ENCODE assay signal across 1 cellular context in the genomic region with DNA sequence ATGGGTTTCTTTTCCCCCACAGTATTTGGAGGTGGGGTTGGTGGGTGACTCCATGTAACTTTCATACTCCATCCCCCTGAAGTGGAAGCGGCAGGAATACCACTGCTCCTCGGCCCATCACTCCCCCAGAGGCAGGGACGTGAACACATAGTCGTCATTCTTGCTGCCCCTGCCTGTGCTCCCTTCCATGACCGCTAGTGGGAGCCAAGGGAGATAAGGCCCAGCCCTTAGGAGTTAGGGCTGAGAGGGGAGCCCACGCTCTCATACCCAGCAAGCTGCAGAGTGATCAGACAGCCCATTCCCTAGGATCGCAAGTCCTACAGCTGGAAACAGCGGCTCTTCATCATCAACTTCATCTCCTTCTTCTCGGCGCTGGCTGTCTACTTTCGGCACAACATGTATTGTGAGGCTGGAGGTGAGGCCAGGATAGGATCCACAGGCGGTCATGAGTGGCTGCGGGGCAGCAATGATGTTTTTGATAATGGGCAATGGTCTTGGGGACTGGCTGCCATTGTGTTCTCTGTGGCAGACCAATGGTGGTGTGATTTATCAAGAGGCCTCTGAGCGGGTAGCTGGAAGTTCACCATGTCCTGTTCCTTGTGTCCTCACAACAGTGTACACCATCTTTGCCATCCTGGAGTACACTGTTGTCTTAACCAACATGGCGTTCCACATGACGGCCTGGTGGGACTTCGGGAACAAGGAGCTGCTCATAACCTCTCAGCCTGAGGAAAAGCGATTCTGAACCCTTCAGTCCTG.
TF ChIP-seq lines count a peak whose summit lies in the region.

No MANE protein-coding gene starts in this region.

TF ChIP-seq in SK-N-SH, 30 proteins besides CTCF, POLR2A, EP300 and RAD21:
- TF ChIP-seq NRF1 (IDR thresholded peaks at IDR 0.05; ENCODE audit: low read depth, low read length) = no peak
- no peak for TF ChIP-seq POLR2AphosphoS5 (IDR thresholded peaks at IDR 0.05; ENCODE audit: low read depth, low read length)
- no peak for TF ChIP-seq SIN3A (IDR thresholded peaks at IDR 0.05; ENCODE audit: borderline replicate concordance, low read depth, low read length)
- TF ChIP-seq FOXJ3 (CRISPR knock-in tag; IDR thresholded peaks at IDR 0.05) = no peak
- TF ChIP-seq NFIC (IDR thresholded peaks at IDR 0.05; ENCODE audit: borderline replicate concordance) = no peak
- no peak for TF ChIP-seq PBX3 (IDR thresholded peaks at IDR 0.05)
- no peak for TF ChIP-seq TCF12 (IDR thresholded peaks at IDR 0.05)
- no peak for TF ChIP-seq CHD2 (IDR thresholded peaks at IDR 0.05; ENCODE audit: low read length, partially characterized antibody)
- TF ChIP-seq TAF1 (IDR thresholded peaks at IDR 0.05; ENCODE audit: borderline replicate concordance, low read depth, low read length) = no peak
- TF ChIP-seq TEAD4 (IDR thresholded peaks at IDR 0.05; ENCODE audit: borderline replicate concordance, insufficient read depth) = no peak
- TF ChIP-seq RCOR1 (IDR thresholded peaks at IDR 0.05; ENCODE audit: low read length) = no peak
- TF ChIP-seq MXI1 (IDR thresholded peaks at IDR 0.05; ENCODE audit: low read depth, low read length) = no peak
- TF ChIP-seq MEF2A (IDR thresholded peaks at IDR 0.05; ENCODE audit: borderline replicate concordance, low read depth) = no peak
- TF ChIP-seq, protein P1, sequence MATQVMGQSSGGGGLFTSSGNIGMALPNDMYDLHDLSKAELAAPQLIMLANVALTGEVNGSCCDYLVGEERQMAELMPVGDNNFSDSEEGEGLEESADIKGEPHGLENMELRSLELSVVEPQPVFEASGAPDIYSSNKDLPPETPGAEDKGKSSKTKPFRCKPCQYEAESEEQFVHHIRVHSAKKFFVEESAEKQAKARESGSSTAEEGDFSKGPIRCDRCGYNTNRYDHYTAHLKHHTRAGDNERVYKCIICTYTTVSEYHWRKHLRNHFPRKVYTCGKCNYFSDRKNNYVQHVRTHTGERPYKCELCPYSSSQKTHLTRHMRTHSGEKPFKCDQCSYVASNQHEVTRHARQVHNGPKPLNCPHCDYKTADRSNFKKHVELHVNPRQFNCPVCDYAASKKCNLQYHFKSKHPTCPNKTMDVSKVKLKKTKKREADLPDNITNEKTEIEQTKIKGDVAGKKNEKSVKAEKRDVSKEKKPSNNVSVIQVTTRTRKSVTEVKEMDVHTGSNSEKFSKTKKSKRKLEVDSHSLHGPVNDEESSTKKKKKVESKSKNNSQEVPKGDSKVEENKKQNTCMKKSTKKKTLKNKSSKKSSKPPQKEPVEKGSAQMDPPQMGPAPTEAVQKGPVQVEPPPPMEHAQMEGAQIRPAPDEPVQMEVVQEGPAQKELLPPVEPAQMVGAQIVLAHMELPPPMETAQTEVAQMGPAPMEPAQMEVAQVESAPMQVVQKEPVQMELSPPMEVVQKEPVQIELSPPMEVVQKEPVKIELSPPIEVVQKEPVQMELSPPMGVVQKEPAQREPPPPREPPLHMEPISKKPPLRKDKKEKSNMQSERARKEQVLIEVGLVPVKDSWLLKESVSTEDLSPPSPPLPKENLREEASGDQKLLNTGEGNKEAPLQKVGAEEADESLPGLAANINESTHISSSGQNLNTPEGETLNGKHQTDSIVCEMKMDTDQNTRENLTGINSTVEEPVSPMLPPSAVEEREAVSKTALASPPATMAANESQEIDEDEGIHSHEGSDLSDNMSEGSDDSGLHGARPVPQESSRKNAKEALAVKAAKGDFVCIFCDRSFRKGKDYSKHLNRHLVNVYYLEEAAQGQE (IDR thresholded peaks at IDR 0.05; ENCODE audit: low read depth, low read length) = no peak
- TF ChIP-seq RXRA (IDR thresholded peaks at IDR 0.05; ENCODE audit: borderline replicate concordance, low read depth) = no peak
- TF ChIP-seq, protein P2, sequence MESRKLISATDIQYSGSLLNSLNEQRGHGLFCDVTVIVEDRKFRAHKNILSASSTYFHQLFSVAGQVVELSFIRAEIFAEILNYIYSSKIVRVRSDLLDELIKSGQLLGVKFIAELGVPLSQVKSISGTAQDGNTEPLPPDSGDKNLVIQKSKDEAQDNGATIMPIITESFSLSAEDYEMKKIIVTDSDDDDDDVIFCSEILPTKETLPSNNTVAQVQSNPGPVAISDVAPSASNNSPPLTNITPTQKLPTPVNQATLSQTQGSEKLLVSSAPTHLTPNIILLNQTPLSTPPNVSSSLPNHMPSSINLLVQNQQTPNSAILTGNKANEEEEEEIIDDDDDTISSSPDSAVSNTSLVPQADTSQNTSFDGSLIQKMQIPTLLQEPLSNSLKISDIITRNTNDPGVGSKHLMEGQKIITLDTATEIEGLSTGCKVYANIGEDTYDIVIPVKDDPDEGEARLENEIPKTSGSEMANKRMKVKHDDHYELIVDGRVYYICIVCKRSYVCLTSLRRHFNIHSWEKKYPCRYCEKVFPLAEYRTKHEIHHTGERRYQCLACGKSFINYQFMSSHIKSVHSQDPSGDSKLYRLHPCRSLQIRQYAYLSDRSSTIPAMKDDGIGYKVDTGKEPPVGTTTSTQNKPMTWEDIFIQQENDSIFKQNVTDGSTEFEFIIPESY (IDR thresholded peaks at IDR 0.05; ENCODE audit: borderline replicate concordance, low read depth) = no peak
- TF ChIP-seq YY1 (IDR thresholded peaks at IDR 0.05; ENCODE audit: low read depth) = no peak
TF ChIP-seq in SK-N-SH: peak in this region for 0.
